In genomic region chr2:112054847-112055109, GRCh38 we compare ENCODE assay signal across 1 cellular context.
TF ChIP-seq lines count a peak whose summit lies in the region.

No MANE protein-coding gene starts in this region.

TF ChIP-seq in HepG2, 621 proteins besides CTCF, POLR2A, EP300 and RAD21 (continued from another document):
- 0 out of 2 replicates have a peak, but pooled peaks have one; percentile 14 for TF ChIP-seq ATF5 (CRISPR knock-in tag; IDR thresholded peaks at IDR 0.05; ENCODE audit: low read depth)
TF ChIP-seq in HepG2: peak in this region for 5; not testable (repeated sequence) for 616.
